Comparison of ENCODE assay signal across 8 cellular contexts in genomic region chr7:44796504-44797328, GRCh38. TPM values are rescaled to one million over a fixed set of nuclear protein-coding genes. Genes with fewer than 3 reads are reported as not detected.
A peak's percentile ranks its signal among the peaks of the same experiment; 100 is the strongest.
DNase-seq lines count a peak whose midpoint lies in the region; ATAC-seq and TF ChIP-seq lines count a peak whose summit lies in the region.

Gene PPIA, plus strand, starts transcription at chr7:44796681. Its CDS starts 44 bp downstream, at chr7:44796725.

- no peak for TF ChIP-seq CTCF in AG09309 (IDR thresholded peaks at IDR 0.05; ENCODE audit: control insufficient read depth, insufficient read depth, low read depth, low read length, missing control alignments)
- TF ChIP-seq CTCF in spleen (IDR thresholded peaks at IDR 0.05 in 8 of 11, conservative IDR thresholded peaks at IDR 0.05 in 3 of 11) = peak in 1 of 11 experiments; percentile 8

- peak within 1 kb of the TSS; percentile 56 for H3K4me3 ChIP-seq in AG09309 (ENCODE audit: control insufficient read depth, low read depth, low read length)
- peak within 1 kb of the TSS; percentile 73 to 98 (median 84) for H3K4me3 ChIP-seq in spleen

- no peaks in the 10 kb centered on the region for H3K27me3 ChIP-seq in spleen (replicated peaks in 1 of 7)

- intact Hi-C loops in spleen (cut with DNase I; ENCODE audit: low total_unique reads) = loop anchor here (5.0 kb wide), 1 partner anchor 49 kb away; the partner anchor contains the start of gene ZMIZ2

- peaks cover 0 to 34% (median 29%) of the 10 kb centered on the region in 6 donors for H3K36me3 ChIP-seq in spleen

- WGBS in spleen, 5 donors = 0 to 1% (median 0%) methylated on average over 30 to 99 of the region's 99 CpGs

- H3K9me3 ChIP-seq in spleen = no peaks in the 10 kb centered on the region

- peak; percentile 95 for DNase-seq in AG09309 (ENCODE audit: low read depth)
- DNase-seq in NCI-H446 (lab: John Stamatoyannopoulos, UW) = peak; percentile 97 to 100
- peak; percentile 99 for DNase-seq in activated CD4-positive, CD25-positive, alpha-beta regulatory T cell treated with anti-CD3 and anti-CD28 coated beads, Interleukin-2, amount 50 U/mL, for 16 hours (ENCODE audit: low read depth, low spot score)
- peak; percentile 99 for DNase-seq in central memory CD4-positive, alpha-beta T cell
- DNase-seq in inferior parietal cortex (ENCODE audit: extremely low spot score) = peak; percentile 98
- peak; percentile 98 for DNase-seq in spleen

- peak; percentile 31 to 93 (median 92) for TF ChIP-seq POLR2A in spleen (IDR thresholded peaks at IDR 0.05)

- H3K4me1 ChIP-seq in spleen = peaks cover 22 to 46% (median 39%) of the 10 kb centered on the region in 6 donors

- peak within 1 kb of the TSS; percentile 97 to 100 (median 99) for H3K27ac ChIP-seq in spleen

- ATAC-seq in GM19025 (IDR thresholded peaks at IDR 0.05; ENCODE audit: low read depth, unreplicated experiment) (peak; percentile 85), HG03280 (IDR thresholded peaks at IDR 0.05; ENCODE audit: unreplicated experiment) (peak; percentile 92)

RNA-seq across cellular contexts. Expression of gene PPIA, which starts in this region (rescaled TPM):
- total RNA-seq in spleen = 1,000 to 10,000 TPM in 3 of 7 donors, 100 to 1,000 TPM in 4; 877 to 1,659 (median 945) TPM
- polyA plus RNA-seq in spleen = 1,000 to 10,000 TPM; 2,690 to 3,651 (median 2,985) TPM

Comparison
In these comparisons a context has a peak if more than half of its experiments do, and no peak if none do; other contexts are left out.
1. Peak in every context shown above with its lines: DNase-seq, ATAC-seq, H3K4me3 ChIP-seq and H3K27ac ChIP-seq.